8 cellular contexts compared by ENCODE assay signal in the genomic region with DNA sequence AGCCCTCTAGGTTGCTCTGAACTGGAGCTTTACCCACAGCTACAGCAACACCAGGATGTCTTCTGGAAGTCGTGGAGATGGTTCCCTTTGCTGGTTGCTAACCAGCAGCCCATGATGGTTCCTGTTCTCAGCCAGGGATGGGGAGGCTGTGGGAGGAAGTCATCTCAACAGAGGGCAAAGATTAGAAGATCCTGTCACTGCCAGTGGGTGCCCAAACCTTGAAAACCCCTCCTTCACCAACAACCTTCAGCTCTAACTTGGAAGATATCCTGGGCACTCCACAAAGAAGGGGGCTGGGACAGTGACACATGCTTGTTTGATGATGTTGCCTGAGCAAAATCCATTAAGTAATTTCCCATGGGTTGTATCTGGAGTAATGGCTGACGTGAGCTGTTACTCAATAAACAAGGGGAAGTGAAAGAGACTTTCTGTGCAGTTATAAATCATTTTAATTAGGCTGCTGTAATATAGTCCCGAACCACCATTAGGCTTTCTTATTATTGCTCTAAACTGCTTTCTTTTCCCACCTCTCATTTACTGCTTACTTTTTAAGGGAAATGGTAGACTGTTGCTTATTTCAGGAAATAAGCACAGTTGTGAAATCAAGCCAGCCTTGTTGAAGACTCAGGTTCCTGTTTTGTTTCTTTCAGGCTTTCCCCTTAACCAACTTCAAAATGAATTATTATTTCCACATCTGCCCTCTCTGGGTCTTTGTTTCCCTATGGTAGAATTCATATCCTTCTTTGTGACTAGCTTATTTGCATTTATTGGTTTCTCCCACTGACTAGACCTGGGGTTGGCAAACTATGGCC.
DNase-seq lines count a peak whose midpoint lies in the region; ATAC-seq, FAIRE-seq and TF ChIP-seq lines count a peak whose summit lies in the region.

No MANE protein-coding gene starts in this region.

- H3K4me1 ChIP-seq in A673 (ENCODE audit: insufficient read depth, low read length, poor library complexity, severe bottlenecking) (no peaks in the 10 kb centered on the region), gastroesophageal sphincter (no peaks in the 10 kb centered on the region), GM23338 (ENCODE audit: insufficient read depth) (no peaks in the 10 kb centered on the region)

- CTCF ChIA-PET in A673 (lab: Charles Lee), result no interaction called here

- H3K9me3 Mint-ChIP-seq in GM23338, result no peaks in the 10 kb centered on the region

- no peak overlapping the region for H3K27ac Mint-ChIP-seq in GM23338

- H2AFZ ChIP-seq in GM23338, result no peak overlapping the region

- no TSS peak for BruUV-seq in A673 (replicated peaks; lab: Mats Ljungman, UMichigan)

- no peak overlapping the region for H3K4me2 ChIP-seq in GM23338

- no peaks in the 10 kb centered on the region for H3K36me3 Mint-ChIP-seq in GM23338 (ENCODE audit: low read depth)

- H3K4me3 ChIP-seq in A673 (ENCODE audit: low read depth, low read length, poor library complexity, severe bottlenecking) (no peak overlapping the region), gastroesophageal sphincter (no peak overlapping the region), GM23338 (no peak overlapping the region)

- ATAC-seq in GM19463 (IDR thresholded peaks at IDR 0.05; ENCODE audit: unreplicated experiment) (peak; percentile 76), gastroesophageal sphincter (peak; percentile 81), GM23338 (no peak)

- H3F3A ChIP-seq in GM23338 (replicated peaks; ENCODE audit: low read depth), result no peaks in the 10 kb centered on the region

- H3K27me3 ChIP-seq in A673 (replicated peaks; ENCODE audit: insufficient read depth, low read depth, low read length, poor library complexity) (peaks cover 16% of the 10 kb centered on the region), gastroesophageal sphincter (no peaks in the 10 kb centered on the region), GM23338 (ENCODE audit: insufficient read depth) (no peaks in the 10 kb centered on the region)

- no peaks in the 10 kb centered on the region for H3K9me3 ChIP-seq in A673 (ENCODE audit: low read depth, low read length, poor library complexity, severe bottlenecking)
- H3K9me3 ChIP-seq in gastroesophageal sphincter, result no peaks in the 10 kb centered on the region

- H3K36me3 ChIP-seq in A673 (ENCODE audit: insufficient read depth, low read length, poor library complexity, severe bottlenecking) (no peaks in the 10 kb centered on the region), gastroesophageal sphincter (peaks cover 0 to 20% of the 10 kb centered on the region in 2 donors), GM23338 (ENCODE audit: insufficient read depth) (no peaks in the 10 kb centered on the region)

- no peak overlapping the region for H3K27ac ChIP-seq in A673 (ENCODE audit: low read depth, low read length, poor library complexity, severe bottlenecking)
- H3K27ac ChIP-seq in gastroesophageal sphincter, result no peak overlapping the region
- no peak overlapping the region for H3K27ac ChIP-seq in GM23338 (ENCODE audit: low read depth)

- no peaks in the 10 kb centered on the region; the same call in 2 of the 3 replicates for H3K4me1 Mint-ChIP-seq in GM23338

- H3K9me2 ChIP-seq in GM23338 (ENCODE audit: insufficient read depth), result no peaks in the 10 kb centered on the region

- H4K20me1 ChIP-seq in GM23338 (replicated peaks; ENCODE audit: insufficient read depth), result no peaks in the 10 kb centered on the region

- DNase-seq in A673 (ENCODE audit: low spot score) (peak; percentile 27), Kasumi-1 (lab: John Stamatoyannopoulos, UW) (peak; percentile 97 to 99), urothelium cell line (ENCODE audit: low spot score) (no peak), GM23338 (ENCODE audit: low spot score) (no peak), NCI-H2107 (lab: John Stamatoyannopoulos, UW) (no peak)
- no peak for DNase-seq in activated CD4-positive, alpha-beta T cell treated with anti-CD3 and anti-CD28 coated beads, Interleukin-2, amount 50 U/mL, for 48 hours

- no peaks in the 10 kb centered on the region for H3K79me2 ChIP-seq in GM23338 (replicated peaks; ENCODE audit: insufficient read depth)

- no peak for TF ChIP-seq CTCF in A673 (conservative IDR thresholded peaks at IDR 0.05; ENCODE audit: low read depth, low read length)
- TF ChIP-seq CTCF in gastroesophageal sphincter (IDR thresholded peaks at IDR 0.05), result no peak
- TF ChIP-seq CTCF in GM23338 (conservative IDR thresholded peaks at IDR 0.05; ENCODE audit: low read depth in 2 of 2), result no peak

- TF ChIP-seq EP300 in gastroesophageal sphincter (IDR thresholded peaks at IDR 0.05), result no peak

- H3K4me3 Mint-ChIP-seq in GM23338, result no peak overlapping the region

- 44 to 68% methylated on average over 3 of the region's 3 CpGs for WGBS in gastroesophageal sphincter (ENCODE audit: low coverage in 1 of 2), 2 donors

- no peaks in the 10 kb centered on the region for H3K27me3 Mint-ChIP-seq in GM23338 (ENCODE audit: insufficient read depth, low read depth, poor library complexity)

- FAIRE-seq in urothelium cell line (lab: Jason Lieb, UNC), result no peak

- POLR2A ChIA-PET in A673 (lab: Charles Lee; ENCODE audit: low non-redundant PET), result no interaction called here

- TF ChIP-seq POLR2A in gastroesophageal sphincter (IDR thresholded peaks at IDR 0.05), result no peak

- intact Hi-C loops in A673 (cut with micrococcal nuclease; ENCODE audit: unreplicated experiment), result loop anchor here (10.0 kb wide), 1 partner anchor 253 kb away; no protein-coding TSS in a partner anchor

TF ChIP-seq in GM23338, 12 proteins besides CTCF, POLR2A, EP300 and RAD21 (continues in another document):
- TF ChIP-seq, protein P1, sequence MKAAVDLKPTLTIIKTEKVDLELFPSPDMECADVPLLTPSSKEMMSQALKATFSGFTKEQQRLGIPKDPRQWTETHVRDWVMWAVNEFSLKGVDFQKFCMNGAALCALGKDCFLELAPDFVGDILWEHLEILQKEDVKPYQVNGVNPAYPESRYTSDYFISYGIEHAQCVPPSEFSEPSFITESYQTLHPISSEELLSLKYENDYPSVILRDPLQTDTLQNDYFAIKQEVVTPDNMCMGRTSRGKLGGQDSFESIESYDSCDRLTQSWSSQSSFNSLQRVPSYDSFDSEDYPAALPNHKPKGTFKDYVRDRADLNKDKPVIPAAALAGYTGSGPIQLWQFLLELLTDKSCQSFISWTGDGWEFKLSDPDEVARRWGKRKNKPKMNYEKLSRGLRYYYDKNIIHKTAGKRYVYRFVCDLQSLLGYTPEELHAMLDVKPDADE (IDR thresholded peaks at IDR 0.05), result no peak
- TF ChIP-seq POLR2AphosphoS5 (IDR thresholded peaks at IDR 0.05; ENCODE audit: low read depth) (no peak), CREB1 (CRISPR knock-in tag; IDR thresholded peaks at IDR 0.05; ENCODE audit: low read depth) (no peak), ZNF331 (CRISPR knock-in tag; IDR thresholded peaks at IDR 0.05; ENCODE audit: low read depth) (no peak)
- TF ChIP-seq, protein P2, sequence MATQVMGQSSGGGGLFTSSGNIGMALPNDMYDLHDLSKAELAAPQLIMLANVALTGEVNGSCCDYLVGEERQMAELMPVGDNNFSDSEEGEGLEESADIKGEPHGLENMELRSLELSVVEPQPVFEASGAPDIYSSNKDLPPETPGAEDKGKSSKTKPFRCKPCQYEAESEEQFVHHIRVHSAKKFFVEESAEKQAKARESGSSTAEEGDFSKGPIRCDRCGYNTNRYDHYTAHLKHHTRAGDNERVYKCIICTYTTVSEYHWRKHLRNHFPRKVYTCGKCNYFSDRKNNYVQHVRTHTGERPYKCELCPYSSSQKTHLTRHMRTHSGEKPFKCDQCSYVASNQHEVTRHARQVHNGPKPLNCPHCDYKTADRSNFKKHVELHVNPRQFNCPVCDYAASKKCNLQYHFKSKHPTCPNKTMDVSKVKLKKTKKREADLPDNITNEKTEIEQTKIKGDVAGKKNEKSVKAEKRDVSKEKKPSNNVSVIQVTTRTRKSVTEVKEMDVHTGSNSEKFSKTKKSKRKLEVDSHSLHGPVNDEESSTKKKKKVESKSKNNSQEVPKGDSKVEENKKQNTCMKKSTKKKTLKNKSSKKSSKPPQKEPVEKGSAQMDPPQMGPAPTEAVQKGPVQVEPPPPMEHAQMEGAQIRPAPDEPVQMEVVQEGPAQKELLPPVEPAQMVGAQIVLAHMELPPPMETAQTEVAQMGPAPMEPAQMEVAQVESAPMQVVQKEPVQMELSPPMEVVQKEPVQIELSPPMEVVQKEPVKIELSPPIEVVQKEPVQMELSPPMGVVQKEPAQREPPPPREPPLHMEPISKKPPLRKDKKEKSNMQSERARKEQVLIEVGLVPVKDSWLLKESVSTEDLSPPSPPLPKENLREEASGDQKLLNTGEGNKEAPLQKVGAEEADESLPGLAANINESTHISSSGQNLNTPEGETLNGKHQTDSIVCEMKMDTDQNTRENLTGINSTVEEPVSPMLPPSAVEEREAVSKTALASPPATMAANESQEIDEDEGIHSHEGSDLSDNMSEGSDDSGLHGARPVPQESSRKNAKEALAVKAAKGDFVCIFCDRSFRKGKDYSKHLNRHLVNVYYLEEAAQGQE (IDR thresholded peaks at IDR 0.05; ENCODE audit: unreplicated experiment), result no peak

Comparison
In these comparisons a context has a peak if more than half of its experiments do, and no peak if none do; other contexts are left out.
1. DNase-seq: peak in A673 (single experiment) and Kasumi-1 (2 of 2); none in urothelium cell line (single experiment), activated CD4-positive, alpha-beta T cell treated with anti-CD3 and anti-CD28 coated beads, Interleukin-2, amount 50 U/mL, for 48 hours (0 of 2), GM23338 (single experiment) and NCI-H2107 (single experiment).